Comparison of ENCODE assay signal across 22 cellular contexts in the genomic region with DNA sequence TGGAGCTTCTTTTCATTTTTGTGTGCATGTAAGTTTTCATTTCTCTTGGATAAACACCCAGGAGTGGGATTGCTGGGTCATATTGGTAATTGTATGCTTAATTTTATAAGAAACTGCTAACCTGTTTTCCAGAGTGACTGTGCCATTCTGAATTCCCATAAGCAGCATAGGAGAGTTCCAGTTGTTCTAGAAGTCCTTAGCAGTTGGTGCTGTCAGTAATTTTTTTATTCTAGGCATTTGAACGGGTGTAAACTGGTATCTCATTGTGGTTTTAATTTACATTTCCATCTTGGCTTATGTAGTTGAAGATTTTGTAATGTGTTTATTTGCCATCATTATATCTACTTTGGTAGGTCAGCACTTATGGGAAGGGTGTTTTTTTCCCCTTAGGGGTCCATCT.
DNase-seq lines count a peak whose midpoint lies in the region; ATAC-seq and TF ChIP-seq lines count a peak whose summit lies in the region.
"Had no signal": no experiment of that assay in that cellular context is flagged by ENCODE, and none has a peak within 500 bp of the region (broad histone marks: within the 10 kb centered on the region; RNA-seq: fewer than 3 reads in every experiment).

No MANE protein-coding gene starts in this region.

- TF ChIP-seq CTCF in left ventricle myocardium inferior (IDR thresholded peaks at IDR 0.05; ENCODE audit: borderline replicate concordance) (no peak), psoas muscle (IDR thresholded peaks at IDR 0.05) (no peak), tibial artery (IDR thresholded peaks at IDR 0.05) (no peak)

- H3K36me3 ChIP-seq in left ventricle myocardium inferior (no peaks in the 10 kb centered on the region), psoas muscle (ENCODE audit: insufficient read depth in 1 of 2, low read depth in 1 of 2) (peaks cover 0 to 15% of the 10 kb centered on the region in 2 donors), skeletal muscle tissue (ENCODE audit: control insufficient read depth in 3 of 3, insufficient read depth in 3 of 3, low read length in 3 of 3) (peaks cover 0 to 9% (median 0%) of the 10 kb centered on the region in 3 donors), tibial artery (peaks cover 0 to 5% (median 4%) of the 10 kb centered on the region in 3 donors)
- H3K36me3 ChIP-seq: BE2C; BLaER1 treated with 17β-estradiol and CSF1 and Interleukin-3, amounts not matched to agents 10 nM and 100 nM had no signal

- H3K27me3 ChIP-seq in left ventricle myocardium inferior (ENCODE audit: low read depth) (no peaks in the 10 kb centered on the region), psoas muscle (ENCODE audit: insufficient read depth in 3 of 3, low read length in 2 of 3) (no peaks in the 10 kb centered on the region), skeletal muscle tissue (ENCODE audit: control insufficient read depth in 3 of 3, insufficient read depth in 3 of 3, low read length in 3 of 3) (no peaks in the 10 kb centered on the region), tibial artery (no peaks in the 10 kb centered on the region)
- H3K27me3 ChIP-seq: BLaER1 treated with 17β-estradiol and CSF1 and Interleukin-3, amounts not matched to agents 10 nM and 100 nM had no signal

- DNase-seq in NCI-H1694 treated with DMSO at 0.1 percent for 48 hours (lab: John Stamatoyannopoulos, UW) (peak; percentile 66), NCI-H1694 (lab: John Stamatoyannopoulos, UW) (no peak), left ventricle myocardium inferior (no peak), cardiac septum (ENCODE audit: low spot score) (no peak), psoas muscle (no peak), tibial artery (no peak), H4 (ENCODE audit: low spot score) (no peak)
- DNase-seq: 8988T; ACHN; AML-193; BE2C; CD4-positive, alpha-beta T cell; CD8-positive, alpha-beta memory T cell; DMS53; DMS79 treated with DMSO at 0.1 percent for 48 hours; GF-D8; GOT3; H7; HCEC 1CT had no signal

- 23 to 30% (median 25%) methylated on average over 1 of the region's 1 CpG for WGBS in psoas muscle, 3 donors

- no peak overlapping the region for H3K9ac ChIP-seq in skeletal muscle tissue (ENCODE audit: low read depth in 1 of 3, low read length in 3 of 3)
- H3K9ac ChIP-seq: BLaER1 treated with 17β-estradiol and CSF1 and Interleukin-3, amounts not matched to agents 10 nM and 100 nM had no signal

- H3K4me1 ChIP-seq in left ventricle myocardium inferior (peaks cover 76% of the 10 kb centered on the region), psoas muscle (peaks cover 28% of the 10 kb centered on the region), skeletal muscle tissue (ENCODE audit: control insufficient read depth in 3 of 3, insufficient read depth in 3 of 3, low read length in 3 of 3) (peaks cover 20 to 29% (median 23%) of the 10 kb centered on the region in 3 donors), tibial artery (peaks cover 0 to 24% (median 0%) of the 10 kb centered on the region in 4 donors)
- H3K4me1 ChIP-seq: A549, BE2C had no signal

- no peak overlapping the region for H3K4me3 ChIP-seq in left ventricle myocardium inferior
- H3K4me3 ChIP-seq in psoas muscle = peak overlapping the region; percentile 23
- H3K4me3 ChIP-seq in skeletal muscle tissue (ENCODE audit: low read length in 3 of 3) = peak overlapping the region in 1 of 3 donors; percentile 2
- no peak overlapping the region for H3K4me3 ChIP-seq in tibial artery
- H3K4me3 ChIP-seq: A549; BLaER1 treated with 17β-estradiol and CSF1 and Interleukin-3, amounts not matched to agents 10 nM and 100 nM had no signal

- peak overlapping the region; percentile 11 for H3K27ac ChIP-seq in left ventricle myocardium inferior (replicated peaks)
- peak overlapping the region; percentile 66 for H3K27ac ChIP-seq in psoas muscle
- H3K27ac ChIP-seq in skeletal muscle tissue (ENCODE audit: low read depth, low read length) = peak overlapping the region; percentile 10
- H3K27ac ChIP-seq in tibial artery = no peak overlapping the region
- H3K27ac ChIP-seq: A549; BLaER1 treated with 17β-estradiol and CSF1 and Interleukin-3, amounts not matched to agents 10 nM and 100 nM had no signal

- intact Hi-C loops in left ventricle myocardium inferior (cut with micrococcal nuclease) (no loop called here), cardiac septum (cut with DNase I) (no loop called here), psoas muscle (cut with DNase I) (no loop called here), tibial artery (cut with DNase I; ENCODE audit: low total_unique reads) (no loop called here)

- peak in 1 of 4 donors; percentile 50 for ATAC-seq in psoas muscle
- ATAC-seq: A549 had no signal

- H3K9me3 ChIP-seq in left ventricle myocardium inferior (replicated peaks) (no peaks in the 10 kb centered on the region), psoas muscle (no peaks in the 10 kb centered on the region), skeletal muscle tissue (ENCODE audit: control insufficient read depth in 3 of 3, low read length in 3 of 3) (no peaks in the 10 kb centered on the region), tibial artery (no peaks in the 10 kb centered on the region)
- H3K9me3 ChIP-seq: A549; BE2C; BLaER1 treated with 17β-estradiol and CSF1 and Interleukin-3, amounts not matched to agents 10 nM and 100 nM had no signal

Comparison
In these comparisons a context has a peak if more than half of its experiments do, and no peak if none do; other contexts are left out.
1. H3K27ac ChIP-seq: peak in left ventricle myocardium inferior (single experiment), psoas muscle (single experiment) and skeletal muscle tissue (single experiment); none in tibial artery (0 of 2).